ENCODE assay signal across 8 cellular contexts in genomic region chr22:19122143-19122751, GRCh38. TPM values are rescaled to one million over a fixed set of nuclear protein-coding genes. Genes with fewer than 3 reads are reported as not detected.
DNase-seq lines count a peak whose midpoint lies in the region; ATAC-seq and TF ChIP-seq lines count a peak whose summit lies in the region.

DGCR2 (minus strand) TSS chr22:19122412; CDS start chr22:19122206, 206 bp downstream.

- WGBS in testis, 2 donors, result 1% methylated on average over 19 to 59 of the region's 67 CpGs

- H3K9me3 Mint-ChIP-seq in activated naive CD8-positive, alpha-beta T cell (ENCODE audit: low read depth), result no peaks in the 10 kb centered on the region

- H3K27me3 ChIP-seq in osteoblast (ENCODE audit: insufficient read depth, low read length) (no peaks in the 10 kb centered on the region), testis (no peaks in the 10 kb centered on the region)

- POLR2A ChIA-PET in GM10248 (lab: Yijun Ruan, JAX), result interaction anchor here (1.4 kb wide), 1 partner anchor 10 kb away, joined by 4 read pairs; the partner anchor contains the start of gene TSSK2

- peaks cover 42% of the 10 kb centered on the region for H4K20me1 ChIP-seq in osteoblast (ENCODE audit: insufficient read depth, low read length)

- peak; percentile 41 for TF ChIP-seq POLR2A in testis (IDR thresholded peaks at IDR 0.05)

- intact Hi-C loops in testis (cut with DNase I; ENCODE audit: low total_unique reads), result no loop called here

- no peak for TF ChIP-seq CTCF in GM10248 (IDR thresholded peaks at IDR 0.05; ENCODE audit: control extremely low read depth, extremely low read depth, low read depth, missing control alignments)
- TF ChIP-seq CTCF in osteoblast (IDR thresholded peaks at IDR 0.05; ENCODE audit: extremely low read depth, low read depth, low read length), result no peak
- no peak for TF ChIP-seq CTCF in testis (IDR thresholded peaks at IDR 0.05)

- peaks cover 16% of the 10 kb centered on the region for H3K4me1 ChIP-seq in osteoblast (ENCODE audit: insufficient read depth, low read length)
- peaks cover 24% of the 10 kb centered on the region for H3K4me1 ChIP-seq in testis

- H3K4me2 ChIP-seq in osteoblast (ENCODE audit: insufficient read depth, low read length), result peak within 1 kb of the TSS; percentile 96

- H3K36me3 ChIP-seq in osteoblast (ENCODE audit: insufficient read depth, low read length) (no peaks in the 10 kb centered on the region), testis (ENCODE audit: low read depth, missing control alignments) (no peaks in the 10 kb centered on the region)

- CTCF ChIA-PET in GM10248 (lab: Yijun Ruan, JAX), result interaction anchor here (1.4 to 1.9 kb wide), 4 partner anchors 11 to 176 kb away, joined by 3 to 11 read pairs (median 4); partner anchors contain the start of gene ESS2

- peak within 1 kb of the TSS; percentile 92 for H3K4me3 ChIP-seq in osteoblast (ENCODE audit: insufficient read depth, low read length)
- H3K4me3 ChIP-seq in testis, result peak within 1 kb of the TSS; percentile 96 to 98

- ATAC-seq in HG02623 (IDR thresholded peaks at IDR 0.05; ENCODE audit: unreplicated experiment), result peak; percentile 87

- H3K27ac Mint-ChIP-seq in activated naive CD8-positive, alpha-beta T cell, result peak within 1 kb of the TSS; percentile 58

- H3K27me3 Mint-ChIP-seq in activated naive CD8-positive, alpha-beta T cell, result no peaks in the 10 kb centered on the region

- DNase-seq in GM10248 (ENCODE audit: extremely low spot score) (peak; percentile 100), NCI-H1105 treated with DMSO at 0.1 percent for 48 hours (lab: John Stamatoyannopoulos, UW) (peak; percentile 93), SKM-1 treated with dmso at 0.1 percent for 144 hours (lab: John Stamatoyannopoulos, UW; ENCODE audit: unreplicated experiment) (peak; percentile 92), glomerular visceral epithelial cell (ENCODE audit: extremely low spot score) (peak; percentile 95), osteoblast (ENCODE audit: insufficient read length, low spot score, missing footprints) (peak; percentile 100), testis (peak; percentile 98)

- H3K4me3 Mint-ChIP-seq in activated naive CD8-positive, alpha-beta T cell, result peak within 1 kb of the TSS; percentile 90

- H3K27ac ChIP-seq in osteoblast (ENCODE audit: low read depth, low read length), result peak within 1 kb of the TSS; percentile 71
- peak within 1 kb of the TSS; percentile 93 to 95 for H3K27ac ChIP-seq in testis

- peaks cover 49% of the 10 kb centered on the region for H3K79me2 ChIP-seq in osteoblast (ENCODE audit: insufficient read depth, low read length)

- H3K4me1 Mint-ChIP-seq in activated naive CD8-positive, alpha-beta T cell (ENCODE audit: low read depth), result peaks cover 51% of the 10 kb centered on the region

- H2AFZ ChIP-seq in osteoblast (ENCODE audit: low read length), result peak within 1 kb of the TSS; percentile 96

- no peaks in the 10 kb centered on the region for H3K9me3 ChIP-seq in osteoblast (ENCODE audit: low read depth, low read length)
- H3K9me3 ChIP-seq in testis, result no peaks in the 10 kb centered on the region

- H3K36me3 Mint-ChIP-seq in activated naive CD8-positive, alpha-beta T cell, result no peaks in the 10 kb centered on the region

RNA-seq across cellular contexts. Expression of gene DGCR2, which starts in this region (rescaled TPM):
- total RNA-seq in osteoblast (40.7 and 43.4 TPM in 2 replicates), testis (100 to 1,000 TPM in 1 of 2 donors, 10 to 100 TPM in 1; 89.5 to 106 TPM)
- 64.6 TPM for polyA plus RNA-seq in testis (ENCODE audit: insufficient read depth, low read depth, low replicate concordance)

Comparison
In these comparisons a context has a peak if more than half of its experiments do, and no peak if none do; other contexts are left out.
1. Peak in every context shown above with its lines: DNase-seq, ATAC-seq, H3K4me3 ChIP-seq and H3K27ac ChIP-seq.